Comparison of ENCODE assay signal across 19 cellular contexts in genomic region chr11:44865866-44866272, GRCh38.
DNase-seq lines count a peak whose midpoint lies in the region; ATAC-seq, FAIRE-seq and TF ChIP-seq lines count a peak whose summit lies in the region.
"Had no signal": no experiment of that assay in that cellular context is flagged by ENCODE, and none has a peak within 500 bp of the region (broad histone marks: within the 10 kb centered on the region; RNA-seq: fewer than 3 reads in every experiment).

No MANE protein-coding gene starts in this region.

- no peaks in the 10 kb centered on the region for H3K9me3 Mint-ChIP-seq in WTC11
- H3K9me3 Mint-ChIP-seq: activated CD4-positive, alpha-beta memory T cell treated with anti-CD3 and anti-CD28 coated beads, Interleukin-2, amount 10 ng/mL, durations not matched to agents 7 days and 5 days; GM23338; nephron progenitor cell had no signal

- CTCF ChIA-PET in WTC11 (lab: Charles Lee): interaction anchor here (0.7 to 2.3 kb wide), 6 partner anchors 8 to 249 kb away, joined by 3 to 10 read pairs (median 4); no protein-coding TSS in a partner anchor

- TF ChIP-seq CTCF in WTC11 (IDR thresholded peaks at IDR 0.05) (no peak), right atrium auricular region (IDR thresholded peaks at IDR 0.05) (no peak)

- H3K27ac ChIP-seq in right atrium auricular region: peak overlapping the region; percentile 88 to 98
- H3K27ac ChIP-seq in small intestine (ENCODE audit: low read depth in 1 of 2, low read length in 1 of 2): no peak overlapping the region
- H3K27ac ChIP-seq: colonic mucosa, SK-N-MC had no signal

- H3K27me3 ChIP-seq in right atrium auricular region: no peaks in the 10 kb centered on the region
- no peaks in the 10 kb centered on the region for H3K27me3 ChIP-seq in small intestine (ENCODE audit: control insufficient read depth in 2 of 2, insufficient read depth in 2 of 2, low read length in 2 of 2)
- H3K27me3 ChIP-seq: colonic mucosa had no signal

- peak; percentile 13 to 52 for DNase-seq in NCI-H2081 (lab: John Stamatoyannopoulos, UW)
- no peak for DNase-seq in NCI-H2081 treated with DMSO at 0.1 percent for 48 hours (lab: John Stamatoyannopoulos, UW)
- no peak for DNase-seq in WTC11 (ENCODE audit: low spot score)
- DNase-seq in right atrium auricular region (ENCODE audit: low spot score): no peak
- DNase-seq in small intestine: peak; percentile 63
- DNase-seq in 8988T: no peak
- DNase-seq in activated CD4-positive, alpha-beta T cell treated with anti-CD3 and anti-CD28 coated beads, Interleukin-2, amount 50 U/mL, for 4 hours: no peak
- DNase-seq: activated CD4-positive, alpha-beta memory T cell treated with anti-CD3 and anti-CD28 coated beads, Interleukin-2, amount 10 ng/mL, durations not matched to agents 7 days and 5 days; CD8-positive, alpha-beta memory T cell; colonic mucosa; KBM-7; left colon; NCI-H1930; nephron progenitor cell; stimulated activated naive CD8-positive, alpha-beta T cell treated with anti-CD3 and anti-CD28 coated beads, Interleukin-15, Interleukin-2, amounts not matched to agents 100 U/mL and 50 U/mL, for 24 hours had no signal

- ATAC-seq in WTC11 (no peak), HG03565 (IDR thresholded peaks at IDR 0.05; ENCODE audit: unreplicated experiment) (no peak)
- ATAC-seq: esophagus mucosa; GM23338; left colon; stimulated activated naive CD8-positive, alpha-beta T cell treated with anti-CD3 and anti-CD28 coated beads, Interleukin-15, Interleukin-2, amounts not matched to agents 100 U/mL and 50 U/mL, for 24 hours had no signal

- no peaks in the 10 kb centered on the region for H3K36me3 ChIP-seq in right atrium auricular region
- no peaks in the 10 kb centered on the region for H3K36me3 ChIP-seq in small intestine (ENCODE audit: control insufficient read depth in 2 of 2, insufficient read depth in 2 of 2, low read length in 2 of 2)
- H3K36me3 ChIP-seq: colonic mucosa had no signal

- peaks cover 47% of the 10 kb centered on the region for H3K4me1 Mint-ChIP-seq in WTC11

- FAIRE-seq in small intestine (lab: Jason Lieb, UNC): no peak

- peaks cover 0 to 65% of the 10 kb centered on the region in 2 donors for H3K4me1 ChIP-seq in right atrium auricular region
- H3K4me1 ChIP-seq in small intestine (ENCODE audit: control insufficient read depth in 2 of 2, insufficient read depth in 1 of 2, low read depth in 1 of 2, low read length in 1 of 2): peaks cover 5 to 7% of the 10 kb centered on the region in 2 donors
- H3K4me1 ChIP-seq: colonic mucosa had no signal

- no peaks in the 10 kb centered on the region for H3K36me3 Mint-ChIP-seq in WTC11

- 20 to 52% (median 34%) methylated on average over 7 of the region's 7 CpGs for WGBS in small intestine, 3 donors

- H3K4me3 Mint-ChIP-seq in WTC11: no peak overlapping the region
- H3K4me3 Mint-ChIP-seq: activated CD4-positive, alpha-beta memory T cell treated with anti-CD3 and anti-CD28 coated beads, Interleukin-2, amount 10 ng/mL, durations not matched to agents 7 days and 5 days; CD8-positive, alpha-beta memory T cell; GM23338; nephron progenitor cell had no signal

- peaks cover 2% of the 10 kb centered on the region; the same call in 1 of the 2 replicates for H3K27me3 Mint-ChIP-seq in WTC11 (ENCODE audit: low read depth)
- H3K27me3 Mint-ChIP-seq: CD8-positive, alpha-beta memory T cell had no signal

- H3K4me3 ChIP-seq in right atrium auricular region (no peak overlapping the region), small intestine (ENCODE audit: low read depth in 1 of 2, low read length in 2 of 2) (no peak overlapping the region)
- H3K4me3 ChIP-seq: colonic mucosa, GM23338, SK-N-MC had no signal

- 0 out of 2 replicates have a peak overlapping the region, but pooled peaks have one; percentile 57 for H3K27ac Mint-ChIP-seq in WTC11
- H3K27ac Mint-ChIP-seq: activated CD4-positive, alpha-beta memory T cell treated with anti-CD3 and anti-CD28 coated beads, Interleukin-2, amount 10 ng/mL, durations not matched to agents 7 days and 5 days; GM23338; nephron progenitor cell had no signal

- no peaks in the 10 kb centered on the region for H3K9me3 ChIP-seq in right atrium auricular region
- no peaks in the 10 kb centered on the region for H3K9me3 ChIP-seq in small intestine (ENCODE audit: control insufficient read depth, low read depth)
- H3K9me3 ChIP-seq: colonic mucosa had no signal

- POLR2A ChIA-PET in WTC11 (lab: Charles Lee): no interaction called here

TF ChIP-seq in WTC11, 78 proteins besides CTCF, POLR2A, EP300 and RAD21 (continues in another document):
- TF ChIP-seq ATF6 (CRISPR knock-in tag; IDR thresholded peaks at IDR 0.05) (no peak), MAX (CRISPR knock-in tag; IDR thresholded peaks at IDR 0.05) (no peak), ARID4B (CRISPR knock-in tag; IDR thresholded peaks at IDR 0.05; ENCODE audit: borderline replicate concordance) (no peak), ZBTB21 (CRISPR knock-in tag; IDR thresholded peaks at IDR 0.05; ENCODE audit: borderline replicate concordance) (no peak), ATF3 (CRISPR knock-in tag; conservative IDR thresholded peaks at IDR 0.05) (no peak), SP1 (CRISPR knock-in tag; conservative IDR thresholded peaks at IDR 0.05) (no peak), PREB (CRISPR knock-in tag; IDR thresholded peaks at IDR 0.05; ENCODE audit: borderline replicate concordance) (no peak), JUN (CRISPR knock-in tag; IDR thresholded peaks at IDR 0.05) (no peak), NR1H2 (CRISPR knock-in tag; IDR thresholded peaks at IDR 0.05) (no peak), GTF2I (CRISPR knock-in tag; conservative IDR thresholded peaks at IDR 0.05) (no peak)

Comparison
In these comparisons a context has a peak if more than half of its experiments do, and no peak if none do; other contexts are left out.
1. DNase-seq: peak in NCI-H2081 (2 of 2) and small intestine (single experiment); none in NCI-H2081 treated with DMSO at 0.1 percent for 48 hours (single experiment), WTC11 (single experiment), right atrium auricular region (single experiment), 8988T (single experiment) and activated CD4-positive, alpha-beta T cell treated with anti-CD3 and anti-CD28 coated beads, Interleukin-2, amount 50 U/mL, for 4 hours (0 of 2).
2. H3K27ac ChIP-seq: peak in right atrium auricular region (2 of 2); none in small intestine (0 of 2).